Comparison of ENCODE assay signal across 8 cellular contexts in the genomic region with DNA sequence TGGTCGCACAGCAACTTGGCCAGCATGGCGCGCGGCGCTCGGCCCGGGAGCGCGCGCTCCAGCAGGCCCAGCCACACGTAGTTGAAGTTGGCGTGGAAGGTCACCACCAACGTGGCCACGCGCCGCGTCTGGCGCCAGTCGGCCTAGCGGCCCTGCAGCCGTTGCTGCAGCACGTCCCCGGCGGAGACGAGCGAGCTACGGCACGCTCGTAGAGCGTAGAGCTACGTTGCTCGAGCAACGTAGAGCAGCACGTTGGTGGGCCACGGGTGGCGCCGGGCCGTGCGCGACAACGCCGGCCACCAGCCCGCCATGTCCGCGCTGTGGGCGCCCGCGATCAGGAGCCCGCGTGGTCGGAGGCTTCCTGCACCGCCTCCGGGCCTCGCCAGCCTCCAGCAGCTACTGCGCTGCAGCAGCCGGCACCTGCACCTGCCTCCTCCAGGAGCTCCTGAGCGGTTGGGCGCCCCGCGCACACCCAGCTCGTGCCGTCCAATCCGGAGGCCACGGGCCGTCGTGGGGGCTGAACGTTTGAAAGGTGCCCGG. TPM values are rescaled to one million over a fixed set of nuclear protein-coding genes. Genes with fewer than 3 reads are reported as not detected.
DNase-seq lines count a peak whose midpoint lies in the region; ATAC-seq and TF ChIP-seq lines count a peak whose summit lies in the region.

No MANE protein-coding gene starts in this region.

- in situ Hi-C loops in astrocyte of the spinal cord (cut with HindIII; ENCODE audit: low sequenced_read_pairs): no loop called here

- peak; percentile 83 for ATAC-seq in lung (ENCODE audit: insufficient read depth, low FRiP score)
- no peak for ATAC-seq in HG03280 (IDR thresholded peaks at IDR 0.05; ENCODE audit: unreplicated experiment)

- H3K36me3 ChIP-seq in KOPT-K1 (ENCODE audit: insufficient read depth, low read length) (peaks cover 17% of the 10 kb centered on the region; the same call in 1 of the 2 replicates), lung (ENCODE audit: control insufficient read depth in 2 of 2, insufficient read depth in 2 of 2, low read length in 2 of 2) (no peaks in the 10 kb centered on the region)

- H3K4me3 ChIP-seq in astrocyte of the spinal cord (ENCODE audit: low read depth, low read length): peak overlapping the region; percentile 22
- peak overlapping the region; percentile 50 for H3K4me3 ChIP-seq in lung

- DNase-seq in Ammon's horn (ENCODE audit: low spot score) (peak; percentile 61), T-helper 9 cell (peak; percentile 46), astrocyte of the spinal cord (ENCODE audit: low read depth, low spot score) (peak; percentile 12), lung (ENCODE audit: low spot score) (peak; percentile 57), COLO829 (ENCODE audit: low spot score) (no peak)
- DNase-seq in stimulated activated CD8-positive, alpha-beta memory T cell treated with anti-CD3 and anti-CD28 coated beads, Interleukin-4, amount 100 ng/mL, for 24 hours (ENCODE audit: low read depth): peak; percentile 52

- H3K27me3 ChIP-seq in lung (ENCODE audit: control insufficient read depth, insufficient read depth): no peaks in the 10 kb centered on the region

- TF ChIP-seq CTCF in astrocyte of the spinal cord (IDR thresholded peaks at IDR 0.05; ENCODE audit: low read depth, low read length) (no peak), lung (IDR thresholded peaks at IDR 0.05; ENCODE audit: control extremely low read depth, extremely low read depth) (no peak)

- no peaks in the 10 kb centered on the region for H3K9me3 ChIP-seq in KOPT-K1 (ENCODE audit: insufficient read depth, low read length, poor library complexity, severe bottlenecking)
- H3K9me3 ChIP-seq in lung (ENCODE audit: control insufficient read depth in 2 of 2, insufficient read depth in 1 of 2, low read length in 1 of 2): no peaks in the 10 kb centered on the region

- peaks cover 0 to 5% of the 10 kb centered on the region in 2 donors for H3K4me1 ChIP-seq in lung (ENCODE audit: control insufficient read depth in 2 of 2, insufficient read depth in 2 of 2, low read length in 2 of 2)

- 1 to 3% methylated on average over 66 to 68 of the region's 68 CpGs for WGBS in lung, 2 donors

- peak overlapping the region; percentile 78 for H3K27ac ChIP-seq in KOPT-K1 (ENCODE audit: low read depth, low read length, poor library complexity, severe bottlenecking)
- H3K27ac ChIP-seq in lung (ENCODE audit: low read depth in 1 of 2, low read length in 1 of 2): peak overlapping the region; percentile 56 to 67

RNA-seq across cellular contexts. Expression of a gene that starts 13.4 kb away (rescaled TPM):
- total RNA-seq in lung: 10 to 100 TPM; 37.3 to 43.1 TPM
- polyA plus RNA-seq in lung: 100 to 1,000 TPM in 1 of 2 donors, 10 to 100 TPM in 1; 34.6 to 118 TPM

RNA-seq across cellular contexts. Expression of a gene that starts 14.6 kb away (rescaled TPM):
- total RNA-seq in lung: 1 to 10 TPM in 1 of 2 donors, under 1 TPM in 1; 0.74 to 1.6 TPM
- polyA plus RNA-seq in lung: not detected

RNA-seq across cellular contexts. Expression of a gene that starts 26.4 kb away (rescaled TPM):
- 1 to 10 TPM; 3.7 to 6.4 TPM for total RNA-seq in lung
- 10 to 100 TPM in 1 of 2 donors, 1 to 10 TPM in 1; 5.7 to 14.2 TPM for polyA plus RNA-seq in lung
